Comparison of ENCODE assay signal across 8 cellular contexts in genomic region chr14:73787760-73788508, GRCh38.
DNase-seq lines count a peak whose midpoint lies in the region; ATAC-seq and TF ChIP-seq lines count a peak whose summit lies in the region.

No MANE protein-coding gene starts in this region.

- H3K9me3 ChIP-seq in BLaER1 = no peaks in the 10 kb centered on the region

- DNase-seq in HCEC 1CT (peak; percentile 24), epithelial cell of prostate (ENCODE audit: low read depth, low spot score) (no peak), osteocyte (ENCODE audit: extremely low spot score, unreplicated experiment) (no peak), HK-2 (ENCODE audit: unreplicated experiment) (no peak), DMS53 (lab: John Stamatoyannopoulos, UW) (no peak)
- DNase-seq in activated CD4-positive, CD25-positive, alpha-beta regulatory T cell treated with anti-CD3 and anti-CD28 coated beads, Interleukin-2, amount 50 U/mL, for 72 hours = peak; percentile 36

- peaks cover 58% of the 10 kb centered on the region for H3K4me1 ChIP-seq in BLaER1

- no peaks in the 10 kb centered on the region for H3K27me3 Mint-ChIP-seq in osteocyte (ENCODE audit: unreplicated experiment)

- peak overlapping the region; percentile 82 for H3K4me3 Mint-ChIP-seq in osteocyte (ENCODE audit: unreplicated experiment)

- peak overlapping the region; percentile 92 for H3K4me3 ChIP-seq in BLaER1

- peak overlapping the region; percentile 97 for H3K9ac ChIP-seq in BLaER1

- no peaks in the 10 kb centered on the region for H3K36me3 Mint-ChIP-seq in osteocyte (ENCODE audit: unreplicated experiment)

- peak overlapping the region; percentile 92 for H3K4me2 ChIP-seq in BLaER1

- H3K4me1 Mint-ChIP-seq in osteocyte (ENCODE audit: unreplicated experiment) = peaks cover 68% of the 10 kb centered on the region

- no peak for TF ChIP-seq CTCF in osteocyte (IDR thresholded peaks at IDR 0.05)

- H3K27ac ChIP-seq in BLaER1 (peak overlapping the region; percentile 99), epithelial cell of prostate (peak overlapping the region; percentile 88)

- no peaks in the 10 kb centered on the region for H3K36me3 ChIP-seq in BLaER1

- H3K27ac Mint-ChIP-seq in osteocyte (ENCODE audit: unreplicated experiment) = peak overlapping the region; percentile 98

- H3K27me3 ChIP-seq in BLaER1 = no peaks in the 10 kb centered on the region

- no peaks in the 10 kb centered on the region for H3K9me3 Mint-ChIP-seq in osteocyte (ENCODE audit: unreplicated experiment)

- H4K20me1 ChIP-seq in BLaER1 = peaks cover 30% of the 10 kb centered on the region

- no peak for ATAC-seq in HG02981 (IDR thresholded peaks at IDR 0.05; ENCODE audit: unreplicated experiment)

Comparison
In these comparisons a context has a peak if more than half of its experiments do, and no peak if none do; other contexts are left out.
1. DNase-seq: peak in HCEC 1CT (single experiment) and activated CD4-positive, CD25-positive, alpha-beta regulatory T cell treated with anti-CD3 and anti-CD28 coated beads, Interleukin-2, amount 50 U/mL, for 72 hours (single experiment); none in epithelial cell of prostate (single experiment), osteocyte (single experiment), HK-2 (single experiment) and DMS53 (single experiment).